1 cellular context compared by ENCODE assay signal in the genomic region with DNA sequence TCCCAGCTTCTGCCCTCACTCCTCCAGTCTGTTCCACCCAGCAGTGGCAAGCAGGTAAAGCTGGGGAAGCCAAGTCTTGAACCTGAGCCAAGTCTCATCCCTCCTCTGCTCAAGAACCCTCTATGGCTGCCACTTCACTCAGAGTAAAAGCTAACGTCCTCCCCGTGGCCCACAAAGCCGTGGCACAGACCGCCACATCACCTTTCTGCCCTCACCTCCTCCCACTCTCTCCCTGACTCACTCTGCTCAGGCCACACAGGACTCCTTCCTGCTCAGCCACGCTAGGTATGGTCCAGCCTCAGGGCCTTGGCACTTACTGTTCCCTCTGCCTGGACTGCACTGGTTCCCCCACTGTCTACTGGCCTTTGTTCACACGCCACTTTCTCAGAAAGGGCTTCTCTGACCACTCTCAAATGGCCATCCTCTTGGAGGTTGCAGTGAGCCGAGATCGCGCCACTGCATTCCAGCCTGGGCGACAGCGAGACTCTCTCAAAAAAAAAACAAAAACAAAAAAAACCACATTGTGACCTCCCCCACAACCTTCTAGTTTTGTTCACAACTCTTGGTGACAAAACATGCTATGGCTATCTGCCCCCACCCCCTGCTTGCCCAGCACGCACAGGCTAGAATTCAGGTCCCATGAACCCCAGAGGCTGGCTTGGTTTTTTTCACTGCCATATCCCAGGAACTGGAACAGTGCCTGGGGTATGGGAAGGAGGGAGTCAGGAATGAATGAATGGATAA.
TF ChIP-seq lines count a peak whose summit lies in the region.

No MANE protein-coding gene starts in this region.

TF ChIP-seq in WTC11, 78 proteins besides CTCF, POLR2A, EP300 and RAD21 (continued from another document):
- TF ChIP-seq NR3C1 (CRISPR knock-in tag; conservative IDR thresholded peaks at IDR 0.05; ENCODE audit: low read depth) = no peak
- TF ChIP-seq, protein P1, sequence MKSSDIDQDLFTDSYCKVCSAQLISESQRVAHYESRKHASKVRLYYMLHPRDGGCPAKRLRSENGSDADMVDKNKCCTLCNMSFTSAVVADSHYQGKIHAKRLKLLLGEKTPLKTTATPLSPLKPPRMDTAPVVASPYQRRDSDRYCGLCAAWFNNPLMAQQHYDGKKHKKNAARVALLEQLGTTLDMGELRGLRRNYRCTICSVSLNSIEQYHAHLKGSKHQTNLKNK (CRISPR knock-in tag; IDR thresholded peaks at IDR 0.05) = no peak
TF ChIP-seq in WTC11: peak in this region for 0.
